ENCODE assay signal across 19 cellular contexts in the genomic region with DNA sequence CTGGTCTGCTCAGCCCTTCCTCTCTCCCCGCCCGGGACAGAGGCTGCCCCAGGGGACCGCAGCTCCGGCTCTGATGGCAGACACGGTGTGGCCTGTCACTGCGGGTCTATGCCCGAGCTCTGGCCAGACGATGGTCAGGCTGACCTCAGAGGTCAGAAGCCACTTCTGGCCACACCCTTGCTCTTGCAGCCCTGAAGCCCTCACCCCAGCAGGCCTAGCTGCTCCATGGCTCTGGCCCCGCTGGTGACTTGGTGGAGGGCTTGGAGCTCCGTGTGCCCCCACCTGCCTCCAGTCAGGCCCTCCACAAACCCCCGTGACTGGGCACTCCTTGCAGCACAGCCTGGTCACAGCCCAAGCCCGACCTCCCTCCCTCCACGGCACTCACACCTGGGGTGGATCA. TPM values are rescaled to one million over a fixed set of nuclear protein-coding genes. Genes with fewer than 3 reads are reported as not detected.
DNase-seq lines count a peak whose midpoint lies in the region; ATAC-seq and TF ChIP-seq lines count a peak whose summit lies in the region.
"Had no signal": no experiment of that assay in that cellular context is flagged by ENCODE, and none has a peak within 500 bp of the region (broad histone marks: within the 10 kb centered on the region; RNA-seq: fewer than 3 reads in every experiment).

No MANE protein-coding gene starts in this region.

- no peaks in the 10 kb centered on the region for H3K36me3 Mint-ChIP-seq in Caco-2 (ENCODE audit: insufficient read depth, unreplicated experiment)
- H3K36me3 Mint-ChIP-seq: CD14-positive monocyte; CD8-positive, alpha-beta T cell; IgD-negative memory B cell had no signal

- CTCF ChIA-PET in Caco-2 (lab: Charles Lee): no interaction called here

- no peak for TF ChIP-seq POLR2A in uterus (IDR thresholded peaks at IDR 0.05)

- H3K9me3 Mint-ChIP-seq in Caco-2 (ENCODE audit: unreplicated experiment): no peaks in the 10 kb centered on the region
- H3K9me3 Mint-ChIP-seq: CD8-positive, alpha-beta T cell; IgD-negative memory B cell had no signal

- H3K27ac Mint-ChIP-seq in Caco-2 (ENCODE audit: unreplicated experiment): no peak overlapping the region
- H3K27ac Mint-ChIP-seq: CD8-positive, alpha-beta T cell; HFFc6; IgD-negative memory B cell had no signal

- H3K4me1 ChIP-seq in cardiac muscle cell (ENCODE audit: low read depth) (peaks cover 23% of the 10 kb centered on the region), thoracic aorta (ENCODE audit: control insufficient read depth in 1 of 2, low read depth in 2 of 2) (peaks cover 58 to 100% of the 10 kb centered on the region in 2 donors), Caco-2 (no peaks in the 10 kb centered on the region), uterus (no peaks in the 10 kb centered on the region)
- H3K4me1 ChIP-seq: HAP-1 had no signal

- TF ChIP-seq CTCF in cardiac muscle cell (IDR thresholded peaks at IDR 0.05; ENCODE audit: low read depth, low read length) (no peak), thoracic aorta (IDR thresholded peaks at IDR 0.05) (no peak), Caco-2 (IDR thresholded peaks at IDR 0.05; ENCODE audit: insufficient read depth in 1 of 2, low read depth in 1 of 2, low read length in 1 of 2, severe bottlenecking in 1 of 2, unreplicated experiment in 1 of 2) (no peak), uterus (IDR thresholded peaks at IDR 0.05) (no peak)

- H3K27me3 Mint-ChIP-seq in Caco-2 (ENCODE audit: insufficient read depth, unreplicated experiment): no peaks in the 10 kb centered on the region
- H3K27me3 Mint-ChIP-seq: IgD-negative memory B cell had no signal

- H3K27me3 ChIP-seq in cardiac muscle cell: no peaks in the 10 kb centered on the region
- no peaks in the 10 kb centered on the region for H3K27me3 ChIP-seq in layer of hippocampus (ENCODE audit: control insufficient read depth, insufficient read depth, low read length)
- H3K27me3 ChIP-seq in thoracic aorta (replicated peaks; ENCODE audit: insufficient read depth): no peaks in the 10 kb centered on the region
- no peaks in the 10 kb centered on the region for H3K27me3 ChIP-seq in Caco-2 (replicated peaks; ENCODE audit: control insufficient read depth, insufficient read depth, low read length)
- no peaks in the 10 kb centered on the region for H3K27me3 ChIP-seq in uterus

- H3K36me3 ChIP-seq in cardiac muscle cell (no peaks in the 10 kb centered on the region), thoracic aorta (no peaks in the 10 kb centered on the region), Caco-2 (ENCODE audit: control insufficient read depth, insufficient read depth, low read length) (no peaks in the 10 kb centered on the region), uterus (no peaks in the 10 kb centered on the region)
- H3K36me3 ChIP-seq: HAP-1 had no signal

- no peaks in the 10 kb centered on the region for H3K4me1 Mint-ChIP-seq in Caco-2 (ENCODE audit: low read depth, unreplicated experiment)
- H3K4me1 Mint-ChIP-seq: CD14-positive monocyte had no signal

- no peak for ATAC-seq in thoracic aorta (ENCODE audit: insufficient number of reproducible peaks, low FRiP score, low read depth)
- ATAC-seq in HG02970 (IDR thresholded peaks at IDR 0.05; ENCODE audit: low FRiP score, unreplicated experiment): no peak
- ATAC-seq in HG02759 (IDR thresholded peaks at IDR 0.05; ENCODE audit: unreplicated experiment): no peak
- ATAC-seq: CD8-positive, alpha-beta T cell had no signal

- H3K4me3 Mint-ChIP-seq in Caco-2 (ENCODE audit: unreplicated experiment): no peak overlapping the region
- H3K4me3 Mint-ChIP-seq: CD14-positive monocyte; CD8-positive, alpha-beta T cell; HFFc6; IgD-negative memory B cell had no signal

- DNase-seq in cardiac muscle cell (ENCODE audit: low read depth in 1 of 2, low spot score in 1 of 2) (no peak), cardiac septum (ENCODE audit: low spot score) (no peak), thoracic aorta (ENCODE audit: low spot score) (no peak), Caco-2 (no peak), uterus (no peak)
- DNase-seq: CD8-positive, alpha-beta T cell; COR-L47; DND-41; GDM1; GOT3; HFFc6 had no signal

- H3K9me3 ChIP-seq in cardiac muscle cell (ENCODE audit: low read depth): no peaks in the 10 kb centered on the region
- no peaks in the 10 kb centered on the region for H3K9me3 ChIP-seq in thoracic aorta
- no peaks in the 10 kb centered on the region for H3K9me3 ChIP-seq in Caco-2
- H3K9me3 ChIP-seq in uterus: no peaks in the 10 kb centered on the region
- H3K9me3 ChIP-seq: HAP-1 had no signal

- intact Hi-C loops in cardiac septum (cut with DNase I) (no loop called here), Caco-2 (cut with micrococcal nuclease; ENCODE audit: unreplicated experiment) (no loop called here), uterus (cut with DNase I; ENCODE audit: low total_unique reads) (no loop called here)

- H3K4me3 ChIP-seq in cardiac muscle cell (no peak overlapping the region), thoracic aorta (peak overlapping the region; percentile 21), Caco-2 (ENCODE audit: low read depth, low read length) (no peak overlapping the region), uterus (no peak overlapping the region)
- H3K4me3 ChIP-seq: HAP-1 had no signal

- POLR2A ChIA-PET in Caco-2 (lab: Charles Lee): no interaction called here

- BruUV-seq in Caco-2 (replicated peaks; lab: Mats Ljungman, UMichigan): no TSS peak

- peak overlapping the region; percentile 12 for H3K27ac ChIP-seq in cardiac muscle cell
- H3K27ac ChIP-seq in layer of hippocampus (ENCODE audit: low read depth, low read length): peak overlapping the region; percentile 35
- H3K27ac ChIP-seq in thoracic aorta: peak overlapping the region; percentile 60 to 77
- H3K27ac ChIP-seq in uterus: no peak overlapping the region
- H3K27ac ChIP-seq: 22Rv1 had no signal

RNA-seq across cellular contexts. Expression of gene PRDM16, which starts 47.6 kb away (rescaled TPM):
- 27.6 and 55.8 TPM in 2 replicates for total RNA-seq in cardiac muscle cell
- polyA plus RNA-seq in cardiac muscle cell: 40.8 and 41.8 TPM in 2 replicates
- total RNA-seq in cardiac septum: 12.9 TPM
- total RNA-seq in thoracic aorta: 10 to 100 TPM; 68.9 to 85.4 TPM
- 4.2 and 5.3 TPM in 2 replicates for total RNA-seq in Caco-2 (2022)
- 1 to 10 TPM in 1 of 4 donors, under 1 TPM in 2, not detected in 1; 0.26 to 7.7 (median 0.35) TPM for total RNA-seq in uterus
- total RNA-seq: CD8-positive, alpha-beta T cell; HFFc6; HT-29 had no signal
- polyA plus RNA-seq: CD14-positive monocyte, IgD-negative memory B cell had no signal

Comparison
In these comparisons a context has a peak if more than half of its experiments do, and no peak if none do; other contexts are left out.
1. H3K27ac ChIP-seq: peak in cardiac muscle cell (single experiment), layer of hippocampus (single experiment) and thoracic aorta (2 of 2); none in uterus (0 of 2).